9 cellular contexts compared by ENCODE assay signal in genomic region chr12:122097641-122098364, GRCh38. TPM values are rescaled to one million over a fixed set of nuclear protein-coding genes. Genes with fewer than 3 reads are reported as not detected.
DNase-seq lines count a peak whose midpoint lies in the region; ATAC-seq, FAIRE-seq and TF ChIP-seq lines count a peak whose summit lies in the region.
"Had no signal": no experiment of that assay in that cellular context is flagged by ENCODE, and none has a peak within 500 bp of the region (broad histone marks: within the 10 kb centered on the region; RNA-seq: fewer than 3 reads in every experiment).

No MANE protein-coding gene starts in this region.

- no peaks in the 10 kb centered on the region for H3K27me3 ChIP-seq in ectodermal cell (ENCODE audit: control insufficient read depth, insufficient read depth, low read length, poor library complexity, severe bottlenecking)
- H3K27me3 ChIP-seq in naive thymus-derived CD4-positive, alpha-beta T cell (ENCODE audit: control insufficient read depth in 2 of 2, insufficient read depth in 2 of 2, low read length in 2 of 2) = no peaks in the 10 kb centered on the region
- no peaks in the 10 kb centered on the region for H3K27me3 ChIP-seq in effector memory CD4-positive, alpha-beta T cell (replicated peaks; ENCODE audit: control insufficient read depth, insufficient read depth, low read length, poor library complexity, severe bottlenecking)

- peak overlapping the region in 9 of 10 donors; percentile 66 to 83 (median 76) for H3K4me3 Mint-ChIP-seq in naive thymus-derived CD4-positive, alpha-beta T cell

- CTCF ChIA-PET in naive thymus-derived CD4-positive, alpha-beta T cell (lab: Charles Lee) = interaction anchor here (0.6 to 5.5 kb wide), 7 partner anchors 8 to 124 kb away, joined by 3 to 30 read pairs (median 5); no protein-coding TSS in a partner anchor

- POLR2A ChIA-PET in naive thymus-derived CD4-positive, alpha-beta T cell (lab: Charles Lee) = interaction anchor here (0.6 to 9.7 kb wide), 6 partner anchors 9 to 374 kb away, joined by 3 to 150 read pairs (median 6); partner anchors contain the start of genes MLXIP and PSMD9

- WGBS in ectodermal cell, 2 experiments = 87 to 90% methylated on average over 8 of the region's 8 CpGs

- H3K4me3 ChIP-seq in ectodermal cell (ENCODE audit: insufficient read depth, low read depth, low read length) = no peak overlapping the region
- no peak overlapping the region for H3K4me3 ChIP-seq in naive thymus-derived CD4-positive, alpha-beta T cell (ENCODE audit: low read length)
- H3K4me3 ChIP-seq in effector memory CD4-positive, alpha-beta T cell (ENCODE audit: insufficient read depth, low read depth, low read length, poor library complexity, severe bottlenecking) = no peak overlapping the region

- no peaks in the 10 kb centered on the region for H3K9me3 Mint-ChIP-seq in naive thymus-derived CD4-positive, alpha-beta T cell

- ATAC-seq in naive thymus-derived CD4-positive, alpha-beta T cell = peak; percentile 28
- no peak for ATAC-seq in GM18498 (IDR thresholded peaks at IDR 0.05; ENCODE audit: unreplicated experiment)

- no peaks in the 10 kb centered on the region for H3K4me1 ChIP-seq in ectodermal cell (ENCODE audit: control insufficient read depth, insufficient read depth, low read length)
- peaks cover 25 to 80% of the 10 kb centered on the region in 2 donors for H3K4me1 ChIP-seq in naive thymus-derived CD4-positive, alpha-beta T cell (ENCODE audit: control insufficient read depth in 2 of 2, insufficient read depth in 2 of 2, low read length in 2 of 2)
- H3K4me1 ChIP-seq in effector memory CD4-positive, alpha-beta T cell (ENCODE audit: control insufficient read depth, insufficient read depth, low read length, poor library complexity, severe bottlenecking) = peaks cover 37% of the 10 kb centered on the region

- H3K4me1 Mint-ChIP-seq in naive thymus-derived CD4-positive, alpha-beta T cell = peaks cover 49 to 69% (median 64%) of the 10 kb centered on the region in 7 donors

- H3K9me3 ChIP-seq in ectodermal cell (ENCODE audit: control insufficient read depth, low read length) = no peaks in the 10 kb centered on the region
- H3K9me3 ChIP-seq in naive thymus-derived CD4-positive, alpha-beta T cell (ENCODE audit: control insufficient read depth in 2 of 3, low read length in 3 of 3) = no peaks in the 10 kb centered on the region
- no peaks in the 10 kb centered on the region for H3K9me3 ChIP-seq in effector memory CD4-positive, alpha-beta T cell (ENCODE audit: control insufficient read depth, low read length)

- FAIRE-seq in H54 (lab: Jason Lieb, UNC) = no peak
- FAIRE-seq: H1 had no signal

- intact Hi-C loops in naive thymus-derived CD4-positive, alpha-beta T cell (cut with micrococcal nuclease) = no loop called here

- H3K27ac Mint-ChIP-seq in naive thymus-derived CD4-positive, alpha-beta T cell = peak overlapping the region in 7 of 9 donors; percentile 62 to 98 (median 94)

- peak overlapping the region; percentile 11 for H3K27ac ChIP-seq in ectodermal cell (ENCODE audit: insufficient read depth, low read depth, low read length, poor library complexity, severe bottlenecking)
- H3K27ac ChIP-seq in naive thymus-derived CD4-positive, alpha-beta T cell (ENCODE audit: low read depth, low read length) = peak overlapping the region; percentile 62
- H3K27ac ChIP-seq in effector memory CD4-positive, alpha-beta T cell (ENCODE audit: insufficient read depth, low read length, poor library complexity, severe bottlenecking) = no peak overlapping the region

- no peaks in the 10 kb centered on the region for H3K36me3 ChIP-seq in ectodermal cell (ENCODE audit: control insufficient read depth, insufficient read depth, low read length)
- no peaks in the 10 kb centered on the region for H3K36me3 ChIP-seq in naive thymus-derived CD4-positive, alpha-beta T cell (ENCODE audit: control insufficient read depth in 2 of 3, insufficient read depth in 3 of 3, low read length in 3 of 3)
- H3K36me3 ChIP-seq in effector memory CD4-positive, alpha-beta T cell (ENCODE audit: control insufficient read depth, insufficient read depth, low read length) = no peaks in the 10 kb centered on the region

- no peaks in the 10 kb centered on the region for H3K27me3 Mint-ChIP-seq in naive thymus-derived CD4-positive, alpha-beta T cell

- peaks cover 0 to 7% (median 0%) of the 10 kb centered on the region in 5 donors for H3K36me3 Mint-ChIP-seq in naive thymus-derived CD4-positive, alpha-beta T cell

- no peak for TF ChIP-seq POLR2A in H54 (IDR thresholded peaks at IDR 0.05; ENCODE audit: low read depth, low read length)

- DNase-seq in DMS153 (lab: John Stamatoyannopoulos, UW) (peak; percentile 83), NCI-H774 (lab: John Stamatoyannopoulos, UW) (peak; percentile 85), cortex of kidney (lab: John Stamatoyannopoulos, UW) (no peak), H54 (ENCODE audit: insufficient read length, low spot score) (no peak)
- no peak for DNase-seq in naive thymus-derived CD4-positive, alpha-beta T cell
- no peak for DNase-seq in effector memory CD4-positive, alpha-beta T cell

RNA-seq across cellular contexts. Expression of gene MLXIP, which starts 19.2 kb away (rescaled TPM):
- polyA plus RNA-seq in ectodermal cell (2013, experiment 1 of 4) = 15.6 TPM
- polyA plus RNA-seq in ectodermal cell (2013, experiment 2 of 4) = 16.9 TPM
- 12.9 TPM for polyA plus RNA-seq in ectodermal cell (2013, experiment 3 of 4)
- polyA plus RNA-seq in ectodermal cell (2013, experiment 4 of 4) = 17.3 TPM
- 100 to 1,000 TPM in 4 of 5 experiments, 10 to 100 TPM in 1; 57.0 to 123 (median 115) TPM for total RNA-seq in naive thymus-derived CD4-positive, alpha-beta T cell
- 10 to 100 TPM; 17.4 to 29.8 TPM for polyA plus RNA-seq in naive thymus-derived CD4-positive, alpha-beta T cell

Comparison
In these comparisons a context has a peak if more than half of its experiments do, and no peak if none do; other contexts are left out.
1. DNase-seq: peak in DMS153 (single experiment) and NCI-H774 (single experiment); none in naive thymus-derived CD4-positive, alpha-beta T cell (0 of 9), effector memory CD4-positive, alpha-beta T cell (0 of 3), cortex of kidney (single experiment) and H54 (single experiment).